In genomic region chr1:234683856-234684632, GRCh38 we compare ENCODE assay signal across 1 cellular context.
TF ChIP-seq lines count a peak whose summit lies in the region.

No MANE protein-coding gene starts in this region.

TF ChIP-seq in HepG2, 621 proteins besides CTCF, POLR2A, EP300 and RAD21 (continued from another document and continues in another):
- TF ChIP-seq ZNF280D (CRISPR knock-in tag; IDR thresholded peaks at IDR 0.05), result peak; percentile 90
- TF ChIP-seq ZBTB49 (CRISPR knock-in tag; IDR thresholded peaks at IDR 0.05; ENCODE audit: borderline replicate concordance), result no peak
- no peak for TF ChIP-seq ZNF670 (CRISPR knock-in tag; IDR thresholded peaks at IDR 0.05; ENCODE audit: borderline replicate concordance)
- peak; percentile 53; the same call in 1 of the 2 replicates for TF ChIP-seq ZNF557 (CRISPR knock-in tag; IDR thresholded peaks at IDR 0.05)
- TF ChIP-seq MTF2 (CRISPR knock-in tag; IDR thresholded peaks at IDR 0.05; ENCODE audit: borderline replicate concordance), result no peak
- TF ChIP-seq SIX4 (CRISPR knock-in tag; IDR thresholded peaks at IDR 0.05), result 0 out of 2 replicates have a peak, but pooled peaks have one; percentile 43
- TF ChIP-seq HDAC2 (CRISPR knock-in tag; IDR thresholded peaks at IDR 0.05), result peak; percentile 98
- no peak for TF ChIP-seq ZNF782 (CRISPR knock-in tag; IDR thresholded peaks at IDR 0.05; ENCODE audit: borderline replicate concordance)
- peak; percentile 79; the same call in 1 of the 2 replicates for TF ChIP-seq SALL2 (CRISPR knock-in tag; IDR thresholded peaks at IDR 0.05)
- no peak for TF ChIP-seq ZNF891 (CRISPR knock-in tag; IDR thresholded peaks at IDR 0.05)
- peak; percentile 76; the same call in 1 of the 2 replicates for TF ChIP-seq MEIS1 (CRISPR knock-in tag; IDR thresholded peaks at IDR 0.05; ENCODE audit: borderline replicate concordance)
- TF ChIP-seq TMF1 (CRISPR knock-in tag; IDR thresholded peaks at IDR 0.05; ENCODE audit: low read depth), result no peak
- TF ChIP-seq ZNF780A (CRISPR knock-in tag; IDR thresholded peaks at IDR 0.05), result no peak
- peak; percentile 94 for TF ChIP-seq KDM1A (CRISPR knock-in tag; IDR thresholded peaks at IDR 0.05)
- TF ChIP-seq ZNF549 (CRISPR knock-in tag; IDR thresholded peaks at IDR 0.05), result no peak
- peak; percentile 86 for TF ChIP-seq ZKSCAN8 (CRISPR knock-in tag; IDR thresholded peaks at IDR 0.05; ENCODE audit: borderline replicate concordance)
- no peak for TF ChIP-seq EZH2 (conservative IDR thresholded peaks at IDR 0.05; ENCODE audit: low read depth, low read length)
- TF ChIP-seq ZSCAN31 (CRISPR knock-in tag; IDR thresholded peaks at IDR 0.05; ENCODE audit: low read depth), result peak; percentile 64; the same call in 1 of the 2 replicates
- TF ChIP-seq PCBP1 (IDR thresholded peaks at IDR 0.05; ENCODE audit: borderline replicate concordance, low read depth, low read length), result no peak
- no peak for TF ChIP-seq AGO2 (optimal IDR thresholded peaks at IDR 0.05; ENCODE audit: low read depth, low read length)
- no peak for TF ChIP-seq PRMT3 (CRISPR knock-in tag; IDR thresholded peaks at IDR 0.05; ENCODE audit: borderline replicate concordance, low read depth)
- no peak for TF ChIP-seq ZSCAN12 (CRISPR knock-in tag; IDR thresholded peaks at IDR 0.05)
- TF ChIP-seq FOXJ3 (CRISPR knock-in tag; IDR thresholded peaks at IDR 0.05; ENCODE audit: borderline replicate concordance), result peak; percentile 79; the same call in 1 of the 2 replicates
- TF ChIP-seq MIER2 (CRISPR knock-in tag; IDR thresholded peaks at IDR 0.05), result peak; percentile 57; the same call in 1 of the 2 replicates
- no peak for TF ChIP-seq ZC3H4 (CRISPR knock-in tag; IDR thresholded peaks at IDR 0.05; ENCODE audit: borderline replicate concordance)
- peak; percentile 43; the same call in 1 of the 2 replicates for TF ChIP-seq ZFP37 (CRISPR knock-in tag; IDR thresholded peaks at IDR 0.05; ENCODE audit: borderline replicate concordance)
- TF ChIP-seq FOXP1 (IDR thresholded peaks at IDR 0.05), result no peak
- peak; percentile 70; the same call in 1 of the 2 replicates for TF ChIP-seq FOXP1 (CRISPR knock-in tag; IDR thresholded peaks at IDR 0.05)
- no peak for TF ChIP-seq ZNF619 (CRISPR knock-in tag; IDR thresholded peaks at IDR 0.05)
- no peak for TF ChIP-seq ZSCAN22 (CRISPR knock-in tag; IDR thresholded peaks at IDR 0.05)
- no peak for TF ChIP-seq FLYWCH1 (CRISPR knock-in tag; IDR thresholded peaks at IDR 0.05)
- no peak for TF ChIP-seq PAWR (CRISPR knock-in tag; IDR thresholded peaks at IDR 0.05; ENCODE audit: borderline replicate concordance)
- 0 out of 2 replicates have a peak, but pooled peaks have one; percentile 32 for TF ChIP-seq ZNF136 (CRISPR knock-in tag; IDR thresholded peaks at IDR 0.05; ENCODE audit: low read depth)
- no peak for TF ChIP-seq ZNF207 (IDR thresholded peaks at IDR 0.05; ENCODE audit: borderline replicate concordance)
- TF ChIP-seq RAD51 (IDR thresholded peaks at IDR 0.05; ENCODE audit: borderline replicate concordance), result no peak
- TF ChIP-seq ZNF777 (CRISPR knock-in tag; IDR thresholded peaks at IDR 0.05), result no peak
- no peak for TF ChIP-seq ZNF841 (CRISPR knock-in tag; IDR thresholded peaks at IDR 0.05; ENCODE audit: borderline replicate concordance)
- peak; percentile 48 to 76; a peak in 2 of 4 replicates for TF ChIP-seq NR2F1 (CRISPR knock-in tag; IDR thresholded peaks at IDR 0.05)
- no peak for TF ChIP-seq TIGD3 (CRISPR knock-in tag; IDR thresholded peaks at IDR 0.05; ENCODE audit: borderline replicate concordance)
- no peak for TF ChIP-seq ZSCAN5A (CRISPR knock-in tag; IDR thresholded peaks at IDR 0.05; ENCODE audit: borderline replicate concordance)
- no peak for TF ChIP-seq NBN (conservative IDR thresholded peaks at IDR 0.05)
- peak; percentile 69; the same call in 1 of the 2 replicates for TF ChIP-seq KLF6 (CRISPR knock-in tag; IDR thresholded peaks at IDR 0.05)
- TF ChIP-seq MZF1 (CRISPR knock-in tag; IDR thresholded peaks at IDR 0.05; ENCODE audit: borderline replicate concordance), result no peak
- TF ChIP-seq ZNF784 (CRISPR knock-in tag; IDR thresholded peaks at IDR 0.05; ENCODE audit: borderline replicate concordance), result no peak
- no peak for TF ChIP-seq CEBPZ (IDR thresholded peaks at IDR 0.05; ENCODE audit: low read length)
- TF ChIP-seq LRRFIP1 (CRISPR knock-in tag; conservative IDR thresholded peaks at IDR 0.05), result no peak
- TF ChIP-seq HMGXB3 (CRISPR knock-in tag; IDR thresholded peaks at IDR 0.05; ENCODE audit: borderline replicate concordance), result peak; percentile 69; the same call in 1 of the 2 replicates
